14 cellular contexts compared by ENCODE assay signal in genomic region chr7:137952406-137952805, GRCh38. TPM values are rescaled to one million over a fixed set of nuclear protein-coding genes. Genes with fewer than 3 reads are reported as not detected.
DNase-seq lines count a peak whose midpoint lies in the region; ATAC-seq and TF ChIP-seq lines count a peak whose summit lies in the region.
"Had no signal": no experiment of that assay in that cellular context is flagged by ENCODE, and none has a peak within 500 bp of the region (broad histone marks: within the 10 kb centered on the region; RNA-seq: fewer than 3 reads in every experiment).

No MANE protein-coding gene starts in this region.

- peak overlapping the region; percentile 61 for H2AK5ac ChIP-seq in IMR-90 (ENCODE audit: low read depth, low read length)

- dilution Hi-C loops in IMR-90 (cut with HindIII; ENCODE audit: low sequenced_read_pairs, unreplicated experiment) = no loop called here

- peak overlapping the region; percentile 42; the same call in 1 of the 2 replicates for H4K5ac ChIP-seq in IMR-90 (ENCODE audit: low read depth, low read length)

- no peak for DNase-seq in IMR-90
- DNase-seq in type B pancreatic cell (ENCODE audit: extremely low spot score, unreplicated experiment) = no peak
- DNase-seq in NCI-H1417 (lab: John Stamatoyannopoulos, UW) = no peak
- DNase-seq in ACHN = no peak
- DNase-seq: activated CD4-positive, CD25-positive, alpha-beta regulatory T cell treated with anti-CD3 and anti-CD28 coated beads, Interleukin-2, amount 50 U/mL, for 72 hours; activated T-cell treated with anti-CD3 and anti-CD28 coated beads, Interleukin-2, amount 50 U/mL, for 4 hours; effector CD4-positive, alpha-beta T cell; heart left ventricle; psoas muscle; stimulated activated CD4-positive, alpha-beta T cell treated with anti-CD3 and anti-CD28 coated beads, Interleukin-4, amount 100 ng/mL, for 24 hours; stimulated activated naive CD4-positive, alpha-beta T cell treated with Interleukin-2 at 50 U/mL for 16 hours had no signal

- no TSS peak for BruUV-seq in IMR-90 (replicated peaks; lab: Mats Ljungman, UMichigan)

- H3K27me3 Mint-ChIP-seq in type B pancreatic cell = no peaks in the 10 kb centered on the region

- H3K9ac ChIP-seq in IMR-90 (ENCODE audit: low read depth, low read length) = no peak overlapping the region

- peaks cover 14% of the 10 kb centered on the region for H3K36me3 Mint-ChIP-seq in type B pancreatic cell

- H3K27me3 ChIP-seq in IMR-90 (ENCODE audit: control insufficient read depth, insufficient read depth, low read length) (no peaks in the 10 kb centered on the region), ectodermal cell (ENCODE audit: control insufficient read depth, insufficient read depth, low read length, poor library complexity, severe bottlenecking) (no peaks in the 10 kb centered on the region), muscle layer of duodenum (ENCODE audit: low read depth, low read length) (no peaks in the 10 kb centered on the region)
- H3K27me3 ChIP-seq: heart left ventricle had no signal

- CTCF ChIA-PET in IMR-90 (lab: Yijun Ruan, JAX) = interaction anchor here (1.5 kb wide), 1 partner anchor 50 kb away, joined by 4 read pairs; the partner anchor contains the start of gene CREB3L2

- no peak overlapping the region for H3K4me3 ChIP-seq in IMR-90 (ENCODE audit: insufficient read depth, low read depth, low read length)
- H3K4me3 ChIP-seq in ectodermal cell (ENCODE audit: insufficient read depth, low read depth, low read length) = no peak overlapping the region
- no peak overlapping the region for H3K4me3 ChIP-seq in muscle layer of duodenum (ENCODE audit: low read depth in 1 of 2, low read length in 2 of 2)
- H3K4me3 ChIP-seq: heart left ventricle, psoas muscle had no signal

- 0 out of 3 replicates have a peak overlapping the region, but pooled peaks have one; percentile 23 for H2BK15ac ChIP-seq in IMR-90 (ENCODE audit: low read depth, low read length)

- H3K14ac ChIP-seq in IMR-90 (replicated peaks; ENCODE audit: low read depth, low read length) = peak overlapping the region; percentile 61; the same call in 1 of the 2 replicates

- H3K79me1 ChIP-seq in IMR-90 (ENCODE audit: low read depth in 1 of 2, low read length in 2 of 2) = peaks cover 46 to 93% of the 10 kb centered on the region in 2 experiments

- H2BK5ac ChIP-seq in IMR-90 (ENCODE audit: low read depth, low read length, poor library complexity, severe bottlenecking) = peak overlapping the region; percentile 72

- no peak overlapping the region for H3K56ac ChIP-seq in IMR-90 (ENCODE audit: extremely low read depth, insufficient read depth, low read length)

- H3K27ac ChIP-seq in IMR-90 (ENCODE audit: insufficient read depth, low read length) (no peak overlapping the region), ectodermal cell (ENCODE audit: insufficient read depth, low read depth, low read length, poor library complexity, severe bottlenecking) (peak overlapping the region; percentile 11), muscle layer of duodenum (ENCODE audit: low read length) (peak overlapping the region; percentile 80)
- H3K27ac ChIP-seq: psoas muscle had no signal

- TF ChIP-seq POLR2A in IMR-90 (IDR thresholded peaks at IDR 0.05; ENCODE audit: low read depth, low read length) = no peak

- peak overlapping the region; percentile 22; the same call in 1 of the 2 replicates for H2BK20ac ChIP-seq in IMR-90 (ENCODE audit: low read depth, low read length)

- in situ Hi-C loops in IMR-90 (cut with MboI; ENCODE audit: low sequenced_read_pairs) = no loop called here
- in situ Hi-C loops in ACHN (cut with HindIII; ENCODE audit: low pct_ligation_motif_present, low pct_unique_long_range_greater_than_20kb, low sequenced_read_pairs) = no loop called here

- peaks cover 3% of the 10 kb centered on the region; the same call in 1 of the 2 replicates for H3K36me3 ChIP-seq in IMR-90 (ENCODE audit: control insufficient read depth, insufficient read depth, low read length)
- H3K36me3 ChIP-seq in ectodermal cell (ENCODE audit: control insufficient read depth, insufficient read depth, low read length) = no peaks in the 10 kb centered on the region
- no peaks in the 10 kb centered on the region for H3K36me3 ChIP-seq in muscle layer of duodenum (ENCODE audit: control insufficient read depth in 1 of 2, insufficient read depth in 2 of 2, low read length in 2 of 2)
- H3K36me3 ChIP-seq: heart left ventricle had no signal

- peaks cover 86% of the 10 kb centered on the region for H4K20me1 ChIP-seq in IMR-90 (ENCODE audit: insufficient read depth, low read length)

- peak overlapping the region; percentile 97 for H3K27ac Mint-ChIP-seq in type B pancreatic cell

- H3K4me3 Mint-ChIP-seq in type B pancreatic cell = peak overlapping the region; percentile 78
- H3K4me3 Mint-ChIP-seq: activated T-cell treated with anti-CD3 and anti-CD28 coated beads, Interleukin-2, amount 50 U/mL, for 4 hours had no signal

- H2AFZ ChIP-seq in IMR-90 (replicated peaks; ENCODE audit: low read length, poor library complexity) = no peak overlapping the region

- TF ChIP-seq CTCF in IMR-90 (conservative IDR thresholded peaks at IDR 0.05; ENCODE audit: low read depth, low read length) (no peak), type B pancreatic cell (conservative IDR thresholded peaks at IDR 0.05) (no peak)

- H3K4me2 ChIP-seq in IMR-90 (ENCODE audit: low read depth, low read length) = no peak overlapping the region

- H3K4me1 Mint-ChIP-seq in type B pancreatic cell (ENCODE audit: unreplicated experiment) = peaks cover 68% of the 10 kb centered on the region

- POLR2A ChIA-PET in IMR-90 (lab: Charles Lee; ENCODE audit: unreplicated experiment) = no interaction called here

- no peak for TF ChIP-seq RAD21 in IMR-90 (IDR thresholded peaks at IDR 0.05; ENCODE audit: low read length)

- H3K18ac ChIP-seq in IMR-90 (ENCODE audit: low read depth, low read length) = peak overlapping the region; percentile 36

- peak overlapping the region in 1 of 2 experiments; percentile 37; a peak in 1 of 4 replicates for H4K8ac ChIP-seq in IMR-90 (ENCODE audit: low read depth in 2 of 2, low read length in 2 of 2)

- peaks cover 20% of the 10 kb centered on the region for H3K4me1 ChIP-seq in IMR-90 (ENCODE audit: control insufficient read depth, insufficient read depth, low read length)
- H3K4me1 ChIP-seq in ectodermal cell (ENCODE audit: control insufficient read depth, insufficient read depth, low read length) = peaks cover 20% of the 10 kb centered on the region
- peaks cover 33 to 45% of the 10 kb centered on the region in 2 donors for H3K4me1 ChIP-seq in muscle layer of duodenum (ENCODE audit: control insufficient read depth in 1 of 2, insufficient read depth in 2 of 2, low read length in 2 of 2)

- intact Hi-C loops in IMR-90 (cut with micrococcal nuclease) = loop anchor here (2.0 kb wide), 1 partner anchor 14 kb away; no protein-coding TSS in a partner anchor

- no peak for ATAC-seq in IMR-90 (ENCODE audit: low read depth)
- ATAC-seq in GM18858 (IDR thresholded peaks at IDR 0.05; ENCODE audit: unreplicated experiment) = no peak
- ATAC-seq: activated T-cell treated with anti-CD3 and anti-CD28 coated beads, Interleukin-2, amount 50 U/mL, for 4 hours; heart left ventricle had no signal

- 0 out of 2 replicates have a peak overlapping the region, but pooled peaks have one; percentile 30 for H4K91ac ChIP-seq in IMR-90 (ENCODE audit: insufficient read depth, low read depth, low read length)

- H3K9me3 ChIP-seq in IMR-90 (ENCODE audit: control insufficient read depth, insufficient read depth, low read length) (no peaks in the 10 kb centered on the region), ectodermal cell (ENCODE audit: control insufficient read depth, low read length) (no peaks in the 10 kb centered on the region), muscle layer of duodenum (ENCODE audit: control insufficient read depth in 1 of 2, low read length in 2 of 2) (no peaks in the 10 kb centered on the region)
- H3K9me3 ChIP-seq: heart left ventricle, psoas muscle had no signal

- no peaks in the 10 kb centered on the region for H3K9me3 Mint-ChIP-seq in type B pancreatic cell
- H3K9me3 Mint-ChIP-seq: activated T-cell treated with anti-CD3 and anti-CD28 coated beads, Interleukin-2, amount 50 U/mL, for 4 hours had no signal

- H2AK9ac ChIP-seq in IMR-90 (replicated peaks; ENCODE audit: low read depth, low read length, poor library complexity) = no peak overlapping the region

- H2BK120ac ChIP-seq in IMR-90 (ENCODE audit: low read depth, low read length) = peak overlapping the region; percentile 36

- WGBS in IMR-90 (ENCODE audit: extremely low coverage in 2 of 2, insufficient read length in 1 of 2), 2 experiments = 43% methylated on average over 1 of the region's 2 CpGs; no CpG with 5 or more reads in 1 of the 2 experiments
- 91 to 95% methylated on average over 2 of the region's 2 CpGs for WGBS in ectodermal cell, 2 experiments

- H3K4ac ChIP-seq in IMR-90 (ENCODE audit: low read depth, low read length) = peak overlapping the region; percentile 28

- 0 out of 2 replicates have a peak overlapping the region, but pooled peaks have one; percentile 34 for H3K23ac ChIP-seq in IMR-90 (ENCODE audit: low read depth, low read length)

- H3K9me1 ChIP-seq in IMR-90 (ENCODE audit: insufficient read depth, low read length) = peaks cover 29% of the 10 kb centered on the region

TF ChIP-seq in IMR-90, 13 proteins besides CTCF, POLR2A, EP300 and RAD21 (continues in another document):
- TF ChIP-seq BHLHE40 (IDR thresholded peaks at IDR 0.05; ENCODE audit: low read depth, low read length) (no peak), CEBPB (IDR thresholded peaks at IDR 0.05; ENCODE audit: low read depth, low read length) (no peak), CHD1 (IDR thresholded peaks at IDR 0.05; ENCODE audit: low read depth, low read length) (no peak), MXI1 (IDR thresholded peaks at IDR 0.05; ENCODE audit: borderline replicate concordance, low read depth, low read length) (no peak), MAZ (IDR thresholded peaks at IDR 0.05; ENCODE audit: borderline replicate concordance, low read depth, low read length) (no peak), RFX5 (IDR thresholded peaks at IDR 0.05; ENCODE audit: low read depth, low read length) (no peak), MAFK (IDR thresholded peaks at IDR 0.05; ENCODE audit: low read depth, low read length) (no peak)

RNA-seq across cellular contexts. Expression of gene CREB3L2, which starts 49.5 kb away (rescaled TPM):
- total RNA-seq in IMR-90 (2012; rRNA removed) (35.8 and 42.3 TPM in 2 replicates), type B pancreatic cell (ENCODE audit: low replicate concordance) (85.8 and 173 TPM in 2 replicates)
- 57.9 and 65.1 TPM in 2 replicates for polyA plus RNA-seq in IMR-90 (2012; rRNA removed)
- polyA plus RNA-seq in IMR-90 (2012; cell fraction: cytosol; rRNA removed) = 31.6 and 44.4 TPM in 2 replicates
- 38.6 and 56.6 TPM in 2 replicates for polyA plus RNA-seq in IMR-90 (2012; cell fraction: nucleus; rRNA removed; ENCODE audit: low replicate concordance)
- polyA plus RNA-seq in ectodermal cell (2013, experiment 1 of 4) = 27.3 TPM
- 26.6 TPM for polyA plus RNA-seq in ectodermal cell (2013, experiment 2 of 4)
- 19.4 TPM for polyA plus RNA-seq in ectodermal cell (2013, experiment 3 of 4)
- 23.0 TPM for polyA plus RNA-seq in ectodermal cell (2013, experiment 4 of 4)
